Comparison of ENCODE assay signal across 12 cellular contexts in the genomic region with DNA sequence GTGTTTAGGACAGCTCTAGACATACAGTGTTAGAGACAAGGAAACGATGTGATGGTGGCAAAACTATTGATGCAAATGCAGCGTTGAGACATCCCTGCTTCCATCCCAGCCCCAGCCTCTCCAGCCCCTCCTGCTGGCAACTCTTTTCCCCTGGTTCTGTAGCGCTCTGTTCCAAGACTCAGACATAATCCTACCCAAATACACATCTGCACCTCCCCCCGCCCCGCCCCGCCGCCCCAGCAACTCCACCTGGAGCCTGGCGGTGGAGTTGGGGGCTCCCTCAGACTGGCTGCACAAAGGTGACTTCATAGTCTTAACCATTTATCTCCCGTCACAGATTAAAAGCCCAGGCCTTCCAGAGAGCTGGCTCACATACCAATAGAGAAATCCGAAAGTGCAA. TPM values are rescaled to one million over a fixed set of nuclear protein-coding genes. Genes with fewer than 3 reads are reported as not detected.
DNase-seq lines count a peak whose midpoint lies in the region; TF ChIP-seq lines count a peak whose summit lies in the region.
"Had no signal": no experiment of that assay in that cellular context is flagged by ENCODE, and none has a peak within 500 bp of the region (broad histone marks: within the 10 kb centered on the region; RNA-seq: fewer than 3 reads in every experiment).

No MANE protein-coding gene starts in this region.

- H3K27ac Mint-ChIP-seq in activated naive CD4-positive, alpha-beta T cell treated with anti-CD3 and anti-CD28 coated beads, Interleukin-2, amount 10 ng/mL, durations not matched to agents 7 days and 5 days, result no peak overlapping the region
- H3K27ac Mint-ChIP-seq: stimulated activated effector memory CD8-positive, alpha-beta T cell treated with anti-CD3 and anti-CD28 coated beads, Interleukin-12 subunit alpha, Interleukin-12 subunit beta, amount 100 ng/mL, for 72 hours had no signal

- WGBS in transverse colon (ENCODE audit: low coverage in 1 of 2), 2 donors, result 33 to 46% methylated on average over 8 to 10 of the region's 10 CpGs

- H3K9me3 Mint-ChIP-seq in activated naive CD4-positive, alpha-beta T cell treated with anti-CD3 and anti-CD28 coated beads, Interleukin-2, amount 10 ng/mL, durations not matched to agents 7 days and 5 days, result no peaks in the 10 kb centered on the region
- H3K9me3 Mint-ChIP-seq: stimulated activated effector memory CD8-positive, alpha-beta T cell treated with anti-CD3 and anti-CD28 coated beads, Interleukin-12 subunit alpha, Interleukin-12 subunit beta, amount 100 ng/mL, for 72 hours had no signal

- peak; percentile 24 for DNase-seq in activated naive CD4-positive, alpha-beta T cell treated with anti-CD3 and anti-CD28 coated beads, Interleukin-2, amount 10 ng/mL, durations not matched to agents 7 days and 5 days
- no peak for DNase-seq in activated naive CD4-positive, alpha-beta T cell (lab: John Stamatoyannopoulos, UW)
- DNase-seq in astrocyte of the spinal cord (ENCODE audit: low read depth, low spot score) (peak; percentile 13), iPS-NIHi7 (ENCODE audit: extremely low spot score) (peak; percentile 87), transverse colon (peak; percentile 19), NCI-H2107 (lab: John Stamatoyannopoulos, UW) (no peak), DMS79 (lab: John Stamatoyannopoulos, UW) (no peak), T1000 (lab: John Stamatoyannopoulos, UW) (no peak)
- DNase-seq: AML-193, gastrocnemius medialis, T-helper 1 cell had no signal

- H3K36me3 ChIP-seq in transverse colon, result no peaks in the 10 kb centered on the region
- H3K36me3 ChIP-seq: gastrocnemius medialis had no signal

- intact Hi-C loops in transverse colon (cut with DNase I; ENCODE audit: low total_unique reads), result no loop called here

- H3K4me1 ChIP-seq in transverse colon, result no peaks in the 10 kb centered on the region
- H3K4me1 ChIP-seq: gastrocnemius medialis had no signal

- H3K4me3 ChIP-seq in astrocyte of the spinal cord (ENCODE audit: low read depth, low read length) (no peak overlapping the region), transverse colon (no peak overlapping the region)
- H3K4me3 ChIP-seq: gastrocnemius medialis had no signal

- no peak for TF ChIP-seq EP300 in transverse colon (IDR thresholded peaks at IDR 0.05; ENCODE audit: low read depth)

- CTCF ChIA-PET in activated naive CD4-positive, alpha-beta T cell treated with anti-CD3 and anti-CD28 coated beads, Interleukin-2, amount 10 ng/mL, durations not matched to agents 7 days and 5 days (lab: Charles Lee), result no interaction called here

- no peak for TF ChIP-seq POLR2A in transverse colon (IDR thresholded peaks at IDR 0.05)

- no peak overlapping the region for H3K4me3 Mint-ChIP-seq in activated naive CD4-positive, alpha-beta T cell treated with anti-CD3 and anti-CD28 coated beads, Interleukin-2, amount 10 ng/mL, durations not matched to agents 7 days and 5 days
- H3K4me3 Mint-ChIP-seq: stimulated activated effector memory CD8-positive, alpha-beta T cell treated with anti-CD3 and anti-CD28 coated beads, Interleukin-12 subunit alpha, Interleukin-12 subunit beta, amount 100 ng/mL, for 72 hours had no signal

- in situ Hi-C loops in astrocyte of the spinal cord (cut with HindIII; ENCODE audit: low sequenced_read_pairs) (no loop called here), transverse colon (cut with MboI; ENCODE audit: low pct_ligation_motif_present in 1 of 4, low pct_unique_long_range_greater_than_20kb in 1 of 4, low sequenced_read_pairs in 3 of 4) (no loop called here)

- peaks cover 12% of the 10 kb centered on the region for H3K27me3 Mint-ChIP-seq in activated naive CD4-positive, alpha-beta T cell treated with anti-CD3 and anti-CD28 coated beads, Interleukin-2, amount 10 ng/mL, durations not matched to agents 7 days and 5 days

- no peak overlapping the region for H3K27ac ChIP-seq in transverse colon
- H3K27ac ChIP-seq: gastrocnemius medialis had no signal

- H3K9me3 ChIP-seq in transverse colon, result no peaks in the 10 kb centered on the region
- H3K9me3 ChIP-seq: gastrocnemius medialis had no signal

- peak; percentile 60 for TF ChIP-seq CTCF in astrocyte of the spinal cord (IDR thresholded peaks at IDR 0.05; ENCODE audit: low read depth, low read length)
- peak; percentile 17 to 51 (median 29) for TF ChIP-seq CTCF in transverse colon (IDR thresholded peaks at IDR 0.05)

- H3K4me1 Mint-ChIP-seq in activated naive CD4-positive, alpha-beta T cell treated with anti-CD3 and anti-CD28 coated beads, Interleukin-2, amount 10 ng/mL, durations not matched to agents 7 days and 5 days, result no peaks in the 10 kb centered on the region
- H3K4me1 Mint-ChIP-seq: stimulated activated effector memory CD8-positive, alpha-beta T cell treated with anti-CD3 and anti-CD28 coated beads, Interleukin-12 subunit alpha, Interleukin-12 subunit beta, amount 100 ng/mL, for 72 hours had no signal

- H3K27me3 ChIP-seq in transverse colon, result no peaks in the 10 kb centered on the region
- H3K27me3 ChIP-seq: gastrocnemius medialis had no signal

- no peaks in the 10 kb centered on the region for H3K36me3 Mint-ChIP-seq in activated naive CD4-positive, alpha-beta T cell treated with anti-CD3 and anti-CD28 coated beads, Interleukin-2, amount 10 ng/mL, durations not matched to agents 7 days and 5 days
- H3K36me3 Mint-ChIP-seq: stimulated activated effector memory CD8-positive, alpha-beta T cell treated with anti-CD3 and anti-CD28 coated beads, Interleukin-12 subunit alpha, Interleukin-12 subunit beta, amount 100 ng/mL, for 72 hours had no signal

RNA-seq across cellular contexts. Expression of a gene that starts 7.2 kb away (rescaled TPM):
- total RNA-seq in transverse colon, result 10 to 100 TPM in 3 of 4 donors, 1 to 10 TPM in 1; 4.5 to 33.8 (median 17.6) TPM

Comparison
In these comparisons a context has a peak if more than half of its experiments do, and no peak if none do; other contexts are left out.
1. DNase-seq: peak in activated naive CD4-positive, alpha-beta T cell treated with anti-CD3 and anti-CD28 coated beads, Interleukin-2, amount 10 ng/mL, durations not matched to agents 7 days and 5 days (single experiment), astrocyte of the spinal cord (single experiment), iPS-NIHi7 (single experiment) and transverse colon (single experiment); none in activated naive CD4-positive, alpha-beta T cell (0 of 4), NCI-H2107 (single experiment), DMS79 (single experiment) and T1000 (single experiment).